In the genomic region with DNA sequence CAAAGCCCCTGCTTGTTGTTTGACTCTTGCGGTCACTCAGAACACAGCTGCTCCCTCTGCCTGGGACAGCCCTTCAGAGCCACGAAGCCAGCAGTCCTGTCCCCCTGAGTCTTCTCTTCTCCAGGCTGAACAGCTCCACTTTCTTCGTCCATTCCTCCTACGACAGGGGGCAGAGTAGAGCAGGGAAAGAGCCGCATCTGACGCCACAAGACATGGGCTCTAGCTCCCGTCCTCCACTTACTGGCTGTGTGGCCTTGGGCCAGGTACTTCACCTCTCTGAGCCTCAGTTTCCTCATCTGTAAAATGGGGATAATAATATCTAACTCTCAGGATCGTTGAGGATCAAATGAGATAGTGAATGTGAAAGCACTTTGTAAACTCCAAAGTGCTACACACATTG, we compare ENCODE assay signal across 13 cellular contexts. TPM values are rescaled to one million over a fixed set of nuclear protein-coding genes. Genes with fewer than 3 reads are reported as not detected.
DNase-seq lines count a peak whose midpoint lies in the region; ATAC-seq and TF ChIP-seq lines count a peak whose summit lies in the region.
"Had no signal": no experiment of that assay in that cellular context is flagged by ENCODE, and none has a peak within 500 bp of the region (broad histone marks: within the 10 kb centered on the region; RNA-seq: fewer than 3 reads in every experiment).

No MANE protein-coding gene starts in this region.

- CTCF ChIA-PET in AG04449 (lab: Yijun Ruan, JAX): interaction anchor here (0.8 to 10.4 kb wide), 30 partner anchors 10 to 547 kb away, joined by 3 to 305 read pairs (median 7); a partner anchor contains a TSS

- POLR2A ChIA-PET in AG04449 (lab: Yijun Ruan, JAX): interaction anchor here (0.7 kb wide), 1 partner anchor 9 kb away, joined by 4 read pairs; no protein-coding TSS in a partner anchor

- H4K20me1 ChIP-seq in OCI-LY3 (ENCODE audit: insufficient read depth, low read length): no peaks in the 10 kb centered on the region

- no peak overlapping the region for H2AFZ ChIP-seq in OCI-LY3 (ENCODE audit: low read depth, low read length)

- H3K79me2 ChIP-seq in OCI-LY3 (ENCODE audit: low read length): no peaks in the 10 kb centered on the region

- no peak for ATAC-seq in GM21528 (IDR thresholded peaks at IDR 0.05; ENCODE audit: low FRiP score, unreplicated experiment)
- no peak for ATAC-seq in GM18505 (IDR thresholded peaks at IDR 0.05; ENCODE audit: unreplicated experiment)
- no peak for ATAC-seq in GM21390 (IDR thresholded peaks at IDR 0.05; ENCODE audit: unreplicated experiment)

- H3K4me3 ChIP-seq in AG04449 (ENCODE audit: low read depth, low read length) (no peak overlapping the region), GM12875 (ENCODE audit: low read depth, low read length) (no peak overlapping the region), OCI-LY3 (ENCODE audit: low read length) (no peak overlapping the region), epithelial cell of proximal tubule (ENCODE audit: low read depth, low read length) (no peak overlapping the region)
- H3K4me3 ChIP-seq: stomach had no signal

- H3K27me3 ChIP-seq in OCI-LY3 (ENCODE audit: low read depth, low read length): no peaks in the 10 kb centered on the region
- H3K27me3 ChIP-seq: stomach had no signal

- H3K4me2 ChIP-seq in OCI-LY3 (ENCODE audit: low read length): peak overlapping the region; percentile 26; the same call in 1 of the 2 replicates

- no peaks in the 10 kb centered on the region for H3K9me3 ChIP-seq in OCI-LY3 (ENCODE audit: insufficient read depth, low read length)
- H3K9me3 ChIP-seq: stomach had no signal

- TF ChIP-seq CTCF in AG04449 (IDR thresholded peaks at IDR 0.05; ENCODE audit: insufficient read depth, low read length, missing control alignments): peak; percentile 20
- peak; percentile 22; the same call in 1 of the 2 replicates for TF ChIP-seq CTCF in GM12875 (IDR thresholded peaks at IDR 0.05; ENCODE audit: borderline replicate concordance, insufficient read depth, low read depth, low read length)
- TF ChIP-seq CTCF in OCI-LY3 (IDR thresholded peaks at IDR 0.05; ENCODE audit: low read depth, low read length): peak; percentile 48
- TF ChIP-seq CTCF in epithelial cell of proximal tubule (conservative IDR thresholded peaks at IDR 0.05; ENCODE audit: low read depth, low read length): peak; percentile 26

- H3K36me3 ChIP-seq in OCI-LY3 (replicated peaks; ENCODE audit: low read depth, low read length): no peaks in the 10 kb centered on the region

- TF ChIP-seq POLR2A in GM18505 (IDR thresholded peaks at IDR 0.05; ENCODE audit: borderline replicate concordance, extremely low read depth, insufficient read depth, insufficient read length): no peak

- H3K4me1 ChIP-seq in OCI-LY3 (ENCODE audit: low read length): peaks cover 15% of the 10 kb centered on the region

- H3K27ac ChIP-seq in OCI-LY3 (ENCODE audit: low read length): no peak overlapping the region

- no peak overlapping the region for H3K9ac ChIP-seq in OCI-LY3 (ENCODE audit: low read length)

- DNase-seq in AG04449 (ENCODE audit: low read depth, low spot score): no peak
- DNase-seq in epithelial cell of proximal tubule (ENCODE audit: low read depth): no peak
- no peak for DNase-seq in NCI-H2081 (lab: John Stamatoyannopoulos, UW)
- DNase-seq: midbrain, SHP77, stomach had no signal

RNA-seq across cellular contexts. Expression of a gene that starts 29.9 kb away (rescaled TPM):
- not detected in 2 replicates for total RNA-seq in epithelial cell of proximal tubule
- total RNA-seq: activated T-helper 1 cell treated with anti-CD3 and anti-CD28 coated beads, Interleukin-12 subunit alpha, Interleukin-12 subunit beta, Interleukin-2, Interleukin-4 antibody, amounts not matched to agents 30 ng/mL and 10 ng/mL and 1 ng/mL, durations not matched to agents 14 hours and 24 hours and 36 hours; NCI-H460 had no signal

RNA-seq across cellular contexts. Expression of a gene that starts 47.3 kb away (rescaled TPM):
- 10.3 and 11.7 TPM in 2 replicates for total RNA-seq in epithelial cell of proximal tubule
